In the genomic region with DNA sequence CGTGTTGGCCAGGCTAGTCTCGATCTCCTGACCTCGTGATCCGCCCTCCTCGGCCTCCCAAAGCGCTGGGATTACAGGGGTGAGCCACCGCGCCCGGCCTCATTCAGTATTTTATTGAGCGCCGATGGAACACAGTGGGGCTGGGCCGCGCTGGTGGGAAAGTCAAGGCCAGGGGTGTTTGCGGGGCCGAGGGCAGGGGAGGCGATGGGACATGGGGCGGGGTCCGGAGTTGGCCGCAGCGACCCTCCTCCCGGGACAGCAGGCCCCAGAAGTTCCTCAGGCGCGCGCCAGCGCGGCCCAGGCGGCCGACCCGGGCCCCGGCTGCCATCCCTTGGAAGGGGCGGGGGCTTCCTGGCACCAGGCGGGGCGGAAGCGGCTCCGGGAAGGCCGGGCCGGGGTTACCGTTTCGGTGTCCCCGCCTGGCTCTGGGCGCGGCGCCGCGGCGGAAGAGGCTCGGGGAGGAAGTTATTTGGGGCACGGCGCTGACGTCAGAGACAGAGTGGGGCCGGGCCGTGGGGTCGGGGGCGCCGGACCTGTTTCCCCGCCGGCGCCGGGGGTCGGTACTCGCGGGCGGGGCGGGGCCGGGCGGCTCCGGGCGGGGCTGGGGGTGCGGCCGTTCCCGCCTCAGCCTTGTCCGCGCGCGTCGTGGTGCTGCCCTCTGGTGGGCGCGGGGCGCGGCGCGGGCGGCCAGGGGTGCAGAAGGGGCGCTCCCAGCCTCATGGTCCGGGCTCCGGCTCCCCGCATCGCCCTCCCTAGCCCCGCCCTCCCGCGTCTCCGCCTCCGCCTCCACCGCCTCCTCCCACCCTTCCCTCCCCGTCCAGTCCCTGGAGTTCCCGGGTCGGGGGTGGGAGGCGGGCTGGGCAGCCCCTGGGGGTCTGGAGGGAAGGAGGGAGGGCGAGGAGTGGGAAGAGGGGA, we compare ENCODE assay signal across 8 cellular contexts. TPM values are rescaled to one million over a fixed set of nuclear protein-coding genes. Genes with fewer than 3 reads are reported as not detected.
DNase-seq lines count a peak whose midpoint lies in the region; ATAC-seq and TF ChIP-seq lines count a peak whose summit lies in the region.

No MANE protein-coding gene starts in this region.

- DNase-seq in CD4-positive, alpha-beta T cell, result peak; percentile 70 to 88 (median 82)
- DNase-seq in NCI-H748 treated with DMSO at 0.1 percent for 48 hours (lab: John Stamatoyannopoulos, UW) (peak; percentile 47), mesenteric fat pad (ENCODE audit: low spot score) (peak; percentile 97)
- peak; percentile 91 for DNase-seq in activated CD8-positive, alpha-beta T cell treated with anti-CD3 and anti-CD28 coated beads, Interleukin-2, amount 10 ng/mL, durations not matched to agents 7 days and 5 days
- peak; percentile 75 to 79 (median 78) for DNase-seq in effector memory CD8-positive, alpha-beta T cell
- peak; percentile 77 for DNase-seq in stimulated activated CD8-positive, alpha-beta memory T cell treated with anti-CD3 and anti-CD28 coated beads, Interleukin-15, amount 100 ng/mL, for 24 hours (ENCODE audit: low read depth)

- TF ChIP-seq CTCF in CD4-positive, alpha-beta T cell (IDR thresholded peaks at IDR 0.05), result peak; percentile 59

- intact Hi-C loops in CD4-positive, alpha-beta T cell (cut with DNase I, micrococcal nuclease), result loop anchor here in 1 of 2 experiments (1.0 to 5.0 kb wide), 4 partner anchors 39 to 146 kb away; a partner anchor contains a TSS

- CTCF ChIA-PET in CD4-positive, alpha-beta T cell (lab: Charles Lee), result no interaction called here
- CTCF ChIA-PET in activated CD8-positive, alpha-beta T cell treated with anti-CD3 and anti-CD28 coated beads, Interleukin-2, amount 10 ng/mL, durations not matched to agents 7 days and 5 days (lab: Charles Lee), result no interaction called here

- H3K27ac ChIP-seq in CD4-positive, alpha-beta T cell (ENCODE audit: low read depth, low read length), result peak overlapping the region; percentile 35

- peak overlapping the region; percentile 81 for H3K4me3 Mint-ChIP-seq in CD4-positive, alpha-beta T cell
- H3K4me3 Mint-ChIP-seq in activated CD8-positive, alpha-beta T cell treated with anti-CD3 and anti-CD28 coated beads, Interleukin-2, amount 10 ng/mL, durations not matched to agents 7 days and 5 days, result peak overlapping the region; percentile 77
- peak overlapping the region; percentile 79 to 82 for H3K4me3 Mint-ChIP-seq in effector memory CD8-positive, alpha-beta T cell

- peaks cover 10% of the 10 kb centered on the region for H3K27me3 Mint-ChIP-seq in CD4-positive, alpha-beta T cell
- peaks cover 11% of the 10 kb centered on the region for H3K27me3 Mint-ChIP-seq in activated CD8-positive, alpha-beta T cell treated with anti-CD3 and anti-CD28 coated beads, Interleukin-2, amount 10 ng/mL, durations not matched to agents 7 days and 5 days (ENCODE audit: low read depth)
- H3K27me3 Mint-ChIP-seq in effector memory CD8-positive, alpha-beta T cell, result peaks cover 13 to 20% of the 10 kb centered on the region in 2 donors

- no peaks in the 10 kb centered on the region for H3K4me1 Mint-ChIP-seq in CD4-positive, alpha-beta T cell (ENCODE audit: low read depth)
- H3K4me1 Mint-ChIP-seq in activated CD8-positive, alpha-beta T cell treated with anti-CD3 and anti-CD28 coated beads, Interleukin-2, amount 10 ng/mL, durations not matched to agents 7 days and 5 days (ENCODE audit: low read depth), result peaks cover 20% of the 10 kb centered on the region
- peaks cover 0 to 2% of the 10 kb centered on the region in 2 donors for H3K4me1 Mint-ChIP-seq in effector memory CD8-positive, alpha-beta T cell (ENCODE audit: low read depth in 2 of 2)

- ATAC-seq in CD4-positive, alpha-beta T cell (ENCODE audit: poor library complexity), result peak; percentile 87
- ATAC-seq in GM19351 (IDR thresholded peaks at IDR 0.05; ENCODE audit: unreplicated experiment) (peak; percentile 83), HG03558 (IDR thresholded peaks at IDR 0.05; ENCODE audit: extremely low read depth, unreplicated experiment) (peak; percentile 57)
- ATAC-seq in activated CD8-positive, alpha-beta T cell treated with anti-CD3 and anti-CD28 coated beads, Interleukin-2, amount 10 ng/mL, durations not matched to agents 7 days and 5 days, result peak; percentile 96
- ATAC-seq in effector memory CD8-positive, alpha-beta T cell (replicated peaks), result peak; percentile 91

- POLR2A ChIA-PET in CD4-positive, alpha-beta T cell (lab: Charles Lee), result interaction anchor here (0.7 kb wide), 1 partner anchor 1533 kb away, joined by 3 read pairs; no protein-coding TSS in a partner anchor
- POLR2A ChIA-PET in activated CD8-positive, alpha-beta T cell treated with anti-CD3 and anti-CD28 coated beads, Interleukin-2, amount 10 ng/mL, durations not matched to agents 7 days and 5 days (lab: Charles Lee), result no interaction called here

- no peaks in the 10 kb centered on the region for H3K9me3 ChIP-seq in CD4-positive, alpha-beta T cell (ENCODE audit: control insufficient read depth, low read length)

- no peaks in the 10 kb centered on the region for H3K36me3 Mint-ChIP-seq in CD4-positive, alpha-beta T cell (ENCODE audit: low read depth)
- H3K36me3 Mint-ChIP-seq in activated CD8-positive, alpha-beta T cell treated with anti-CD3 and anti-CD28 coated beads, Interleukin-2, amount 10 ng/mL, durations not matched to agents 7 days and 5 days (ENCODE audit: low read depth), result no peaks in the 10 kb centered on the region
- peaks cover 6% of the 10 kb centered on the region for H3K36me3 Mint-ChIP-seq in effector memory CD8-positive, alpha-beta T cell (ENCODE audit: insufficient read depth)

- H3K27me3 ChIP-seq in CD4-positive, alpha-beta T cell (ENCODE audit: control insufficient read depth, insufficient read depth, low read length), result no peaks in the 10 kb centered on the region

- H3K27ac Mint-ChIP-seq in CD4-positive, alpha-beta T cell, result peak overlapping the region; percentile 30
- H3K27ac Mint-ChIP-seq in activated CD8-positive, alpha-beta T cell treated with anti-CD3 and anti-CD28 coated beads, Interleukin-2, amount 10 ng/mL, durations not matched to agents 7 days and 5 days, result peak overlapping the region; percentile 83
- H3K27ac Mint-ChIP-seq in effector memory CD8-positive, alpha-beta T cell, result peak overlapping the region; percentile 67 to 76

- no peaks in the 10 kb centered on the region for H3K9me3 Mint-ChIP-seq in CD4-positive, alpha-beta T cell
- no peaks in the 10 kb centered on the region for H3K9me3 Mint-ChIP-seq in activated CD8-positive, alpha-beta T cell treated with anti-CD3 and anti-CD28 coated beads, Interleukin-2, amount 10 ng/mL, durations not matched to agents 7 days and 5 days (ENCODE audit: insufficient read depth)
- H3K9me3 Mint-ChIP-seq in effector memory CD8-positive, alpha-beta T cell, result no peaks in the 10 kb centered on the region

RNA-seq across cellular contexts. Expression of a gene that starts 1.0 kb away (rescaled TPM):
- under 1 TPM; 0.28 to 0.44 TPM for total RNA-seq in CD4-positive, alpha-beta T cell
- 1 to 10 TPM in 1 of 2 experiments, under 1 TPM in 1; 0.70 to 1.0 TPM for total RNA-seq in activated CD8-positive, alpha-beta T cell treated with anti-CD3 and anti-CD28 coated beads, Interleukin-2, amount 10 ng/mL, durations not matched to agents 7 days and 5 days
- total RNA-seq in mesenteric fat pad, result 0.48 TPM

RNA-seq across cellular contexts. Expression of a gene that starts 31.5 kb away (rescaled TPM):
- 1,000 to 10,000 TPM; 1,187 to 1,199 TPM for total RNA-seq in CD4-positive, alpha-beta T cell
- 100 to 1,000 TPM; 501 to 511 TPM for total RNA-seq in activated CD8-positive, alpha-beta T cell treated with anti-CD3 and anti-CD28 coated beads, Interleukin-2, amount 10 ng/mL, durations not matched to agents 7 days and 5 days
- 505 TPM for total RNA-seq in mesenteric fat pad

RNA-seq across cellular contexts. Expression of a gene that starts 38.7 kb away (rescaled TPM):
- 10 to 100 TPM; 20.6 to 22.6 TPM for total RNA-seq in CD4-positive, alpha-beta T cell
- 10 to 100 TPM; 33.2 to 35.9 TPM for total RNA-seq in activated CD8-positive, alpha-beta T cell treated with anti-CD3 and anti-CD28 coated beads, Interleukin-2, amount 10 ng/mL, durations not matched to agents 7 days and 5 days
- 18.5 TPM for total RNA-seq in mesenteric fat pad

RNA-seq across cellular contexts. Expression of a gene that starts 56.1 kb away (rescaled TPM):
- total RNA-seq in CD4-positive, alpha-beta T cell, result 100 to 1,000 TPM; 102 to 103 TPM
- total RNA-seq in activated CD8-positive, alpha-beta T cell treated with anti-CD3 and anti-CD28 coated beads, Interleukin-2, amount 10 ng/mL, durations not matched to agents 7 days and 5 days, result 100 to 1,000 TPM; 163 to 182 TPM
- 212 TPM for total RNA-seq in mesenteric fat pad

Comparison
In these comparisons a context has a peak if more than half of its experiments do, and no peak if none do; other contexts are left out.
1. Peak in every context shown above with its lines: DNase-seq, ATAC-seq and H3K27ac ChIP-seq.
2. DNase-seq: peak in every context shown above with its lines; median percentile 97 in mesenteric fat pad; 91 in activated CD8-positive, alpha-beta T cell treated with anti-CD3 and anti-CD28 coated beads, Interleukin-2, amount 10 ng/mL, durations not matched to agents 7 days and 5 days; 82 in CD4-positive, alpha-beta T cell; 78 in effector memory CD8-positive, alpha-beta T cell; 77 in stimulated activated CD8-positive, alpha-beta memory T cell treated with anti-CD3 and anti-CD28 coated beads, Interleukin-15, amount 100 ng/mL, for 24 hours; 47 in NCI-H748 treated with DMSO at 0.1 percent for 48 hours.
3. H3K27ac Mint-ChIP-seq: peak in every context shown above with its lines; median percentile 83 in activated CD8-positive, alpha-beta T cell treated with anti-CD3 and anti-CD28 coated beads, Interleukin-2, amount 10 ng/mL, durations not matched to agents 7 days and 5 days; 72 in effector memory CD8-positive, alpha-beta T cell; 30 in CD4-positive, alpha-beta T cell.